ENCODE assay signal across 28 cellular contexts in the genomic region with DNA sequence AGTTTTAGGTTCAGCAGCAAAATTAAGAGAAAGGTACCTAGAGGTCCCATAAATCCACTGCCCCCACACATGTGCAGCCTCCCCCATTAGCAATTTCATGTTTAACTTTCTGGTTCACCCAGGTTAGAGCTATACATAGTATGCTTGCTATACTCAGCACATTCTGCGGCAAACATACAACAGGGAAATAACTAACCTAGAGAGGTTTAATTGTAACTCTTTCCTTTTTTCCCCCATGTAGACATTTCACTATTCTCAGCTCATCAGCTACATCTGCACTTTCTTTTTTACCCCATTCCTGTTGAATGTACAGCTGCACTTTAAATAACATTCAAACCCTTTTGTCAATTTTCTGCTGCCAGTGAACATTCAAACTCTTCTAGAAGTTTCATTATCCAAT. TPM values are rescaled to one million over a fixed set of nuclear protein-coding genes. Genes with fewer than 3 reads are reported as not detected.
DNase-seq lines count a peak whose midpoint lies in the region; ATAC-seq, FAIRE-seq and TF ChIP-seq lines count a peak whose summit lies in the region.
"Had no signal": no experiment of that assay in that cellular context is flagged by ENCODE, and none has a peak within 500 bp of the region (broad histone marks: within the 10 kb centered on the region; RNA-seq: fewer than 3 reads in every experiment).

No MANE protein-coding gene starts in this region.

- peaks cover 2% of the 10 kb centered on the region for H3K4me1 Mint-ChIP-seq in activated naive CD4-positive, alpha-beta T cell treated with anti-CD3 and anti-CD28 coated beads for 36 hours (ENCODE audit: low read depth)
- H3K4me1 Mint-ChIP-seq in activated CD8-positive, alpha-beta T cell treated with anti-CD3 and anti-CD28 coated beads for 36 hours (ENCODE audit: low read depth): peaks cover 9% of the 10 kb centered on the region

- no peaks in the 10 kb centered on the region for H3K9me1 ChIP-seq in K562 (ENCODE audit: control insufficient read depth, insufficient read depth, low read length)

- 100% methylated on average over 1 of the region's 1 CpG for WGBS in K562 (ENCODE audit: insufficient coverage, low coverage, missing lambda C conversion rate)

- no peaks in the 10 kb centered on the region for H3K9me3 Mint-ChIP-seq in activated naive CD4-positive, alpha-beta T cell treated with anti-CD3 and anti-CD28 coated beads for 36 hours
- H3K9me3 Mint-ChIP-seq in activated naive CD4-positive, alpha-beta T cell treated with anti-CD3 and anti-CD28 coated beads, Interleukin-2, amount 50 U/mL, for 72 hours: no peaks in the 10 kb centered on the region
- H3K9me3 Mint-ChIP-seq in activated CD8-positive, alpha-beta T cell treated with anti-CD3 and anti-CD28 coated beads for 36 hours: no peaks in the 10 kb centered on the region
- H3K9me3 Mint-ChIP-seq: CD4-positive, alpha-beta memory T cell had no signal

- TSS peak; percentile 21 for BruUV-seq in K562 (replicated peaks; lab: Mats Ljungman, UMichigan)

- intact Hi-C loops in activated naive CD4-positive, alpha-beta T cell treated with anti-CD3 and anti-CD28 coated beads for 36 hours (cut with micrococcal nuclease): no loop called here
- intact Hi-C loops in activated CD8-positive, alpha-beta T cell treated with anti-CD3 and anti-CD28 coated beads for 36 hours (cut with micrococcal nuclease): no loop called here
- intact Hi-C loops in K562 (cut with micrococcal nuclease): no loop called here

- TF ChIP-seq RAD21 in K562 (CRISPR knock-in tag; conservative IDR thresholded peaks at IDR 0.05 in 1 of 2, IDR thresholded peaks at IDR 0.05 in 1 of 2): no peak

- H3K9me3 ChIP-seq in HEK293 (ENCODE audit: control insufficient read depth, insufficient read depth, low read depth, low read length) (no peaks in the 10 kb centered on the region), K562 (replicated peaks; ENCODE audit: control insufficient read depth, insufficient read depth, low read depth, low read length) (no peaks in the 10 kb centered on the region)
- H3K9me3 ChIP-seq: A549; BLaER1 treated with 17β-estradiol and CSF1 and Interleukin-3, amounts not matched to agents 10 nM and 100 nM; MG63; SJSA1 had no signal

- in situ Hi-C loops in K562 (cut with MboI): no loop called here

- ATAC-seq in activated naive CD4-positive, alpha-beta T cell treated with anti-CD3 and anti-CD28 coated beads, Interleukin-2, amount 50 U/mL, for 72 hours: no peak
- ATAC-seq in activated CD8-positive, alpha-beta T cell treated with anti-CD3 and anti-CD28 coated beads for 36 hours: no peak
- ATAC-seq in K562 (no peak), HG02970 (IDR thresholded peaks at IDR 0.05; ENCODE audit: low FRiP score, unreplicated experiment) (no peak)
- ATAC-seq: A549 had no signal

- H3K36me3 ChIP-seq in HEK293 (ENCODE audit: control insufficient read depth in 2 of 2, insufficient read depth in 1 of 2, low read length in 2 of 2) (peaks cover 45 to 97% of the 10 kb centered on the region in 2 experiments), K562 (ENCODE audit: control insufficient read depth, insufficient read depth, low read length) (peaks cover 98% of the 10 kb centered on the region)

- TF ChIP-seq EP300 in K562 (IDR thresholded peaks at IDR 0.05; ENCODE audit: low read length): no peak

- CTCF ChIA-PET in activated naive CD4-positive, alpha-beta T cell treated with anti-CD3 and anti-CD28 coated beads for 36 hours (lab: Charles Lee): interaction anchor here (0.5 to 2.3 kb wide), 4 partner anchors 11 to 156 kb away, joined by 3 to 6 read pairs (median 5); no protein-coding TSS in a partner anchor
- CTCF ChIA-PET in HEK293 (lab: Yijun Ruan, JAX): interaction anchor here (1.3 kb wide), 1 partner anchor 13 kb away, joined by 4 read pairs; no protein-coding TSS in a partner anchor
- CTCF ChIA-PET in activated CD8-positive, alpha-beta T cell treated with anti-CD3 and anti-CD28 coated beads for 36 hours (lab: Charles Lee): interaction anchor here (5.9 kb wide), 1 partner anchor 11 kb away, joined by 37 read pairs; no protein-coding TSS in a partner anchor
- CTCF ChIA-PET in K562 (lab: Yijun Ruan, JAX; ENCODE audit: low intra/inter-chr PET ratio): no interaction called here

- no peaks in the 10 kb centered on the region for H3K27me3 Mint-ChIP-seq in activated naive CD4-positive, alpha-beta T cell treated with anti-CD3 and anti-CD28 coated beads for 36 hours (ENCODE audit: low read depth)
- H3K27me3 Mint-ChIP-seq in activated CD8-positive, alpha-beta T cell treated with anti-CD3 and anti-CD28 coated beads for 36 hours: no peaks in the 10 kb centered on the region
- H3K27me3 Mint-ChIP-seq: CD4-positive, alpha-beta memory T cell had no signal

- POLR2A ChIA-PET in HEK293 (lab: Yijun Ruan, JAX) (no interaction called here), K562 (lab: Yijun Ruan, JAX) (interaction anchor here (0.9 to 2.2 kb wide), 6 partner anchors 9 to 14 kb away, joined by 3 to 16 read pairs (median 6); no protein-coding TSS in a partner anchor)
- POLR2A ChIA-PET in activated CD8-positive, alpha-beta T cell treated with anti-CD3 and anti-CD28 coated beads for 36 hours (lab: Charles Lee): interaction anchor here (0.9 to 2.8 kb wide), 4 partner anchors 9 to 130 kb away, joined by 3 to 21 read pairs (median 3); no protein-coding TSS in a partner anchor

- TF ChIP-seq POLR2A in K562 (conservative IDR thresholded peaks at IDR 0.05): peak; percentile 32

- no peak for TF ChIP-seq CTCF in HEK293 (tag by site-specific recombination; IDR thresholded peaks at IDR 0.05)
- no peak for TF ChIP-seq CTCF in activated CD8-positive, alpha-beta T cell treated with anti-CD3 and anti-CD28 coated beads for 36 hours (IDR thresholded peaks at IDR 0.05)
- TF ChIP-seq CTCF in K562 (IDR thresholded peaks at IDR 0.05 in 2 of 3, conservative IDR thresholded peaks at IDR 0.05 in 1 of 3; ENCODE audit: insufficient read depth in 2 of 3, low read depth in 1 of 3, low read length in 3 of 3): no peak

- no peak overlapping the region for H3K4me3 Mint-ChIP-seq in activated naive CD4-positive, alpha-beta T cell treated with anti-CD3 and anti-CD28 coated beads for 36 hours
- no peak overlapping the region for H3K4me3 Mint-ChIP-seq in activated CD8-positive, alpha-beta T cell treated with anti-CD3 and anti-CD28 coated beads for 36 hours
- H3K4me3 Mint-ChIP-seq: CD4-positive, alpha-beta memory T cell had no signal

- no peak overlapping the region for H3K9ac ChIP-seq in K562 (ENCODE audit: insufficient read depth in 1 of 2, low read depth in 2 of 2, low read length in 2 of 2)
- H3K9ac ChIP-seq: BLaER1 treated with 17β-estradiol and CSF1 and Interleukin-3, amounts not matched to agents 10 nM and 100 nM had no signal

- peaks cover 70% of the 10 kb centered on the region for H3K36me3 Mint-ChIP-seq in activated naive CD4-positive, alpha-beta T cell treated with anti-CD3 and anti-CD28 coated beads for 36 hours (ENCODE audit: low read depth)
- H3K36me3 Mint-ChIP-seq in activated naive CD4-positive, alpha-beta T cell treated with anti-CD3 and anti-CD28 coated beads, Interleukin-2, amount 50 U/mL, for 72 hours: peaks cover 20 to 51% of the 10 kb centered on the region in 2 donors
- H3K36me3 Mint-ChIP-seq in activated CD8-positive, alpha-beta T cell treated with anti-CD3 and anti-CD28 coated beads for 36 hours (ENCODE audit: low read depth): peaks cover 76% of the 10 kb centered on the region

- peaks cover 59% of the 10 kb centered on the region for H3K79me2 ChIP-seq in K562 (ENCODE audit: control insufficient read depth, insufficient read depth, low read length)

- H2AFZ ChIP-seq in K562 (ENCODE audit: low read depth, low read length): no peak overlapping the region
- H2AFZ ChIP-seq: PC-9 had no signal

- DNase-seq in activated naive CD4-positive, alpha-beta T cell treated with anti-CD3 and anti-CD28 coated beads for 36 hours: no peak
- DNase-seq in activated naive CD4-positive, alpha-beta T cell treated with anti-CD3 and anti-CD28 coated beads, Interleukin-2, amount 50 U/mL, for 72 hours (ENCODE audit: low spot score in 2 of 2): no peak
- no peak for DNase-seq in activated CD8-positive, alpha-beta T cell treated with anti-CD3 and anti-CD28 coated beads for 36 hours
- DNase-seq in K562 (ENCODE audit: extremely low read depth in 1 of 4, low spot score in 3 of 4) (no peak), superior temporal gyrus (ENCODE audit: extremely low spot score) (no peak)
- no peak for DNase-seq in stimulated activated CD4-positive, alpha-beta T cell treated with anti-CD3 and anti-CD28 coated beads, Interleukin-15, amount 100 ng/mL, for 24 hours
- DNase-seq: AML-193; CD4-positive, alpha-beta memory T cell; COR-L47; KG1; MG63; NCI-H1105 treated with DMSO at 0.1 percent for 48 hours; NCI-H146; NCI-H1930; NCI-H446; NCI-H524 treated with DMSO at 0.1 percent for 48 hours; NCI-H774; PC-9; Right ventricle myocardium superior; RPMI8226 had no signal

- peak overlapping the region; percentile 38 for H3K27ac Mint-ChIP-seq in activated naive CD4-positive, alpha-beta T cell treated with anti-CD3 and anti-CD28 coated beads for 36 hours
- no peak overlapping the region for H3K27ac Mint-ChIP-seq in activated naive CD4-positive, alpha-beta T cell treated with anti-CD3 and anti-CD28 coated beads, Interleukin-2, amount 50 U/mL, for 72 hours
- H3K27ac Mint-ChIP-seq in activated CD8-positive, alpha-beta T cell treated with anti-CD3 and anti-CD28 coated beads for 36 hours: peak overlapping the region; percentile 40

- no peaks in the 10 kb centered on the region for H3K4me1 ChIP-seq in HEK293 (ENCODE audit: control insufficient read depth, insufficient read depth, low read length)
- H3K4me1 ChIP-seq in K562 (replicated peaks in 1 of 2; ENCODE audit: control insufficient read depth in 2 of 2, insufficient read depth in 2 of 2, low read length in 2 of 2): no peaks in the 10 kb centered on the region; a peak in 1 of 5 replicates
- H3K4me1 ChIP-seq: BLaER1 treated with 17β-estradiol and CSF1 and Interleukin-3, amounts not matched to agents 10 nM and 100 nM; SJSA1 had no signal

- H3K4me3 ChIP-seq in HEK293 (ENCODE audit: low read depth, low read length) (no peak overlapping the region), K562 (no peak overlapping the region)
- H3K4me3 ChIP-seq: A549; BLaER1 treated with 17β-estradiol and CSF1 and Interleukin-3, amounts not matched to agents 10 nM and 100 nM; MG63; PC-9; SJSA1 had no signal

- no peak for FAIRE-seq in K562 (lab: Jason Lieb, UNC)
- FAIRE-seq: A549, G401.6, GM12891, HTR-8/SVneo had no signal

- no peak overlapping the region for H3K27ac ChIP-seq in HEK293 (ENCODE audit: extremely low read depth, low read depth, low read length)
- no peak overlapping the region for H3K27ac ChIP-seq in K562 (ENCODE audit: extremely low read depth, low read depth, low read length)
- H3K27ac ChIP-seq: A549; BLaER1 treated with 17β-estradiol and CSF1 and Interleukin-3, amounts not matched to agents 10 nM and 100 nM; PC-9; SJSA1 had no signal

- no peaks in the 10 kb centered on the region for H3K27me3 ChIP-seq in K562 (ENCODE audit: control insufficient read depth in 2 of 2, insufficient read depth in 2 of 2, low read length in 2 of 2)
- H3K27me3 ChIP-seq: BLaER1 treated with 17β-estradiol and CSF1 and Interleukin-3, amounts not matched to agents 10 nM and 100 nM; MG63; SJSA1 had no signal

- H3K4me2 ChIP-seq in K562 (ENCODE audit: insufficient read depth, low read length): no peak overlapping the region
- H3K4me2 ChIP-seq: A549; BLaER1 treated with 17β-estradiol and CSF1 and Interleukin-3, amounts not matched to agents 10 nM and 100 nM; PC-9 had no signal

- H4K20me1 ChIP-seq in K562 (replicated peaks; ENCODE audit: control insufficient read depth, insufficient read depth, low read length): peaks cover 22% of the 10 kb centered on the region; the same call in 1 of the 2 replicates

RNA-seq across cellular contexts. Expression of gene TFRC, which starts 21.1 kb away (rescaled TPM):
- total RNA-seq in activated naive CD4-positive, alpha-beta T cell treated with anti-CD3 and anti-CD28 coated beads for 36 hours: 100 to 1,000 TPM; 436 to 442 TPM
- total RNA-seq in activated naive CD4-positive, alpha-beta T cell treated with anti-CD3 and anti-CD28 coated beads, Interleukin-2, amount 50 U/mL, for 72 hours: 100 to 1,000 TPM; 396 to 546 TPM
- 100 to 1,000 TPM; 521 to 524 TPM for total RNA-seq in activated CD8-positive, alpha-beta T cell treated with anti-CD3 and anti-CD28 coated beads for 36 hours
- 1,487 and 3,369 TPM in 2 replicates for total RNA-seq in K562 (2011; cell fraction: chromatin; rRNA removed; ENCODE audit: low replicate concordance)
- total RNA-seq in K562 (2011; cell fraction: nucleolus; rRNA removed): 1,103 and 1,251 TPM in 2 replicates
- 1,578 and 1,589 TPM in 2 replicates for total RNA-seq in K562 (2011; cell fraction: nucleoplasm; rRNA removed)
- 303 and 478 TPM in 2 replicates for total RNA-seq in K562 (2014; rRNA removed)
- total RNA-seq in K562 (2014; rRNA removed; fragmentation: Illumina TruSeq; extraction: Trizol): 468 and 534 TPM in 2 replicates
- 310 and 332 TPM in 2 replicates for total RNA-seq in K562 (2015; rRNA removed; fragmentation: Illumina TruSeq; extraction: Trizol)
- 450 and 470 TPM in 2 replicates for total RNA-seq in K562 (2021)
- 521 and 679 TPM in 2 replicates for polyA plus RNA-seq in K562 (2011; rRNA removed)
- 104 and 238 TPM in 2 replicates for polyA plus RNA-seq in K562 (2011; cell fraction: cytosol; rRNA removed)
- 454 and 755 TPM in 2 replicates for polyA plus RNA-seq in K562 (2011; cell fraction: nucleus; rRNA removed)
- polyA plus RNA-seq in K562 (2012): 166 and 406 TPM in 2 replicates
- 239 and 256 TPM in 2 replicates for polyA plus RNA-seq in K562 (2014; fragmentation: Illumina TruSeq; extraction: Trizol)
- polyA plus RNA-seq in K562 (2014; fragmentation: Nextera tagmentation; extraction: Ambion mirVana): 100 to 1,000 TPM; 149 to 308 TPM
- 241 and 268 TPM in 2 replicates for polyA plus RNA-seq in K562 (2014; rRNA removed)
- polyA minus RNA-seq in K562 (2011; rRNA and poly(A)+ RNA removed): 2,244 and 2,897 TPM in 2 replicates
- polyA minus RNA-seq in K562 (2011; cell fraction: cytosol; rRNA and poly(A)+ RNA removed): 425 and 493 TPM in 2 replicates
- 581 and 964 TPM in 2 replicates for polyA minus RNA-seq in K562 (2011; cell fraction: nucleus; rRNA and poly(A)+ RNA removed)

Comparison
In these comparisons a context has a peak if more than half of its experiments do, and no peak if none do; other contexts are left out.
1. H3K27ac Mint-ChIP-seq: peak in activated naive CD4-positive, alpha-beta T cell treated with anti-CD3 and anti-CD28 coated beads for 36 hours (single experiment) and activated CD8-positive, alpha-beta T cell treated with anti-CD3 and anti-CD28 coated beads for 36 hours (single experiment); none in activated naive CD4-positive, alpha-beta T cell treated with anti-CD3 and anti-CD28 coated beads, Interleukin-2, amount 50 U/mL, for 72 hours (0 of 2).